ENCODE assay signal across 9 cellular contexts in the genomic region with DNA sequence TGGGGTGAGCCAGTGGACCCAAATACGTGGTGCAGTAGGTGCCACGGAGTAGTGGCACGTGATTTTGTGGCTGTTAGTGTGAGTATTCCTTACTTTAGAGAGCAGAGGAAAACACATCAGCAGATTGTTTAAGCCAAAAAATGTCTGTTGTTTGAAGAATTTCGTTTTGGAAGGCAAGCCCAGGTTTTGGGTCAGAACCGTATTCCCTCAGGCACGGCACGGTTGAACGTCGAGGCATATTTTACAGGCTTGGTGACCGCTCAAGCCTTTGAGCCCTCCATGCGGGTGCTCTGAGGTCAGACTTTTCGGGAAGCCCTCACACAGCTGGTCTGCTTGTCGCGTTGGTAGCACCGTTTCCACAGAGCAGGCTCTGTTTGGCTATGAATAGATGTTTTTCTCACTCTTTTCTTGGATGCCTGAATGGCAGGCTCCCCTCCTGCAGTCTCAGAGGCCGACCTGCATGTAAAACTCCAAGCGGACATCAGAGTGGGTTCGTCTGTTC. TPM values are rescaled to one million over a fixed set of nuclear protein-coding genes. Genes with fewer than 3 reads are reported as not detected.
DNase-seq lines count a peak whose midpoint lies in the region; ATAC-seq and TF ChIP-seq lines count a peak whose summit lies in the region.
"Had no signal": no experiment of that assay in that cellular context is flagged by ENCODE, and none has a peak within 500 bp of the region (broad histone marks: within the 10 kb centered on the region; RNA-seq: fewer than 3 reads in every experiment).

No MANE protein-coding gene starts in this region.

- peak overlapping the region; percentile 99 for H3K27ac Mint-ChIP-seq in activated T-cell treated with anti-CD3 and anti-CD28 coated beads, Interleukin-2, amount 50 U/mL, for 24 hours
- peak overlapping the region; percentile 90 for H3K27ac Mint-ChIP-seq in dendritic cell treated with granulocyte-macrophage colony-stimulating factor and Interleukin-4, amounts not matched to agents 40 ng/mL and 50 ng/mL, for 4 days
- H3K27ac Mint-ChIP-seq: T-helper 1 cell treated with Interleukin-12 subunit alpha and Interleukin-12 subunit beta and Interleukin-4 antibody, amounts not matched to agents 30 μg/mL and 1 μg/mL, for 36 hours had no signal

- TF ChIP-seq CTCF in upper lobe of right lung (IDR thresholded peaks at IDR 0.05) (no peak), GM10248 (IDR thresholded peaks at IDR 0.05; ENCODE audit: control extremely low read depth, extremely low read depth, low read depth, missing control alignments) (no peak)

- H3K9me3 Mint-ChIP-seq in activated T-cell treated with anti-CD3 and anti-CD28 coated beads, Interleukin-2, amount 50 U/mL, for 24 hours = no peaks in the 10 kb centered on the region
- H3K9me3 Mint-ChIP-seq in dendritic cell treated with granulocyte-macrophage colony-stimulating factor and Interleukin-4, amounts not matched to agents 40 ng/mL and 50 ng/mL, for 4 days = no peaks in the 10 kb centered on the region
- H3K9me3 Mint-ChIP-seq: T-helper 1 cell treated with Interleukin-12 subunit alpha and Interleukin-12 subunit beta and Interleukin-4 antibody, amounts not matched to agents 30 μg/mL and 1 μg/mL, for 36 hours had no signal

- peaks cover 41 to 70% of the 10 kb centered on the region in 2 donors for H3K4me1 ChIP-seq in muscle layer of duodenum (ENCODE audit: control insufficient read depth in 1 of 2, insufficient read depth in 2 of 2, low read length in 2 of 2)
- H3K4me1 ChIP-seq in upper lobe of right lung = peaks cover 87% of the 10 kb centered on the region

- H3K4me1 Mint-ChIP-seq in activated T-cell treated with anti-CD3 and anti-CD28 coated beads, Interleukin-2, amount 50 U/mL, for 24 hours (ENCODE audit: low read depth) = peaks cover 53% of the 10 kb centered on the region
- peaks cover 97% of the 10 kb centered on the region for H3K4me1 Mint-ChIP-seq in dendritic cell treated with granulocyte-macrophage colony-stimulating factor and Interleukin-4, amounts not matched to agents 40 ng/mL and 50 ng/mL, for 4 days (ENCODE audit: low read depth)

- CTCF ChIA-PET in GM10248 (lab: Yijun Ruan, JAX) = no interaction called here

- H3K27ac ChIP-seq in muscle layer of duodenum (ENCODE audit: low read length) = peak overlapping the region; percentile 70
- peak overlapping the region; percentile 90 for H3K27ac ChIP-seq in upper lobe of right lung

- H3K36me3 ChIP-seq in muscle layer of duodenum (ENCODE audit: control insufficient read depth in 1 of 2, insufficient read depth in 2 of 2, low read length in 2 of 2) = peaks cover 3 to 17% of the 10 kb centered on the region in 2 donors
- no peaks in the 10 kb centered on the region for H3K36me3 ChIP-seq in upper lobe of right lung

- H3K9me3 ChIP-seq in muscle layer of duodenum (ENCODE audit: control insufficient read depth in 1 of 2, low read length in 2 of 2) (no peaks in the 10 kb centered on the region), upper lobe of right lung (no peaks in the 10 kb centered on the region)

- no peaks in the 10 kb centered on the region for H3K27me3 Mint-ChIP-seq in activated T-cell treated with anti-CD3 and anti-CD28 coated beads, Interleukin-2, amount 50 U/mL, for 24 hours
- no peaks in the 10 kb centered on the region for H3K27me3 Mint-ChIP-seq in dendritic cell treated with granulocyte-macrophage colony-stimulating factor and Interleukin-4, amounts not matched to agents 40 ng/mL and 50 ng/mL, for 4 days

- H3K4me3 Mint-ChIP-seq in activated T-cell treated with anti-CD3 and anti-CD28 coated beads, Interleukin-2, amount 50 U/mL, for 24 hours = no peak overlapping the region
- no peak overlapping the region for H3K4me3 Mint-ChIP-seq in dendritic cell treated with granulocyte-macrophage colony-stimulating factor and Interleukin-4, amounts not matched to agents 40 ng/mL and 50 ng/mL, for 4 days
- H3K4me3 Mint-ChIP-seq: T-helper 1 cell treated with Interleukin-12 subunit alpha and Interleukin-12 subunit beta and Interleukin-4 antibody, amounts not matched to agents 30 μg/mL and 1 μg/mL, for 36 hours had no signal

- H3K36me3 Mint-ChIP-seq in activated T-cell treated with anti-CD3 and anti-CD28 coated beads, Interleukin-2, amount 50 U/mL, for 24 hours (ENCODE audit: low read depth) = no peaks in the 10 kb centered on the region
- H3K36me3 Mint-ChIP-seq in dendritic cell treated with granulocyte-macrophage colony-stimulating factor and Interleukin-4, amounts not matched to agents 40 ng/mL and 50 ng/mL, for 4 days (ENCODE audit: low read depth) = peaks cover 74% of the 10 kb centered on the region

- no peak overlapping the region for H3K4me3 ChIP-seq in muscle layer of duodenum (ENCODE audit: low read depth in 1 of 2, low read length in 2 of 2)
- H3K4me3 ChIP-seq in upper lobe of right lung = no peak overlapping the region

- intact Hi-C loops in dendritic cell treated with granulocyte-macrophage colony-stimulating factor and Interleukin-4, amounts not matched to agents 40 ng/mL and 50 ng/mL, for 4 days (cut with micrococcal nuclease) = no loop called here
- intact Hi-C loops in upper lobe of right lung (cut with DNase I) = no loop called here

- ATAC-seq in upper lobe of right lung = no peak
- no peak for ATAC-seq in GM21360 (IDR thresholded peaks at IDR 0.05; ENCODE audit: unreplicated experiment)

- no peak for DNase-seq in activated T-cell treated with anti-CD3 and anti-CD28 coated beads, Interleukin-2, amount 50 U/mL, for 24 hours
- no peak for DNase-seq in activated T-cell treated with anti-CD3 and anti-CD28 coated beads, Interleukin-2, amount 50 U/mL, for 48 hours
- DNase-seq in upper lobe of right lung (no peak), GM10248 (ENCODE audit: extremely low spot score) (no peak), dedifferentiated amniotic fluid mesenchymal stem cell (ENCODE audit: extremely low spot score) (no peak)

- H3K27me3 ChIP-seq in muscle layer of duodenum (ENCODE audit: low read depth, low read length) (no peaks in the 10 kb centered on the region), upper lobe of right lung (no peaks in the 10 kb centered on the region)

- POLR2A ChIA-PET in GM10248 (lab: Yijun Ruan, JAX) = no interaction called here

RNA-seq across cellular contexts. Expression of a gene that starts 27.2 kb away (rescaled TPM):
- total RNA-seq in upper lobe of right lung = 137 TPM
